In the genomic region with DNA sequence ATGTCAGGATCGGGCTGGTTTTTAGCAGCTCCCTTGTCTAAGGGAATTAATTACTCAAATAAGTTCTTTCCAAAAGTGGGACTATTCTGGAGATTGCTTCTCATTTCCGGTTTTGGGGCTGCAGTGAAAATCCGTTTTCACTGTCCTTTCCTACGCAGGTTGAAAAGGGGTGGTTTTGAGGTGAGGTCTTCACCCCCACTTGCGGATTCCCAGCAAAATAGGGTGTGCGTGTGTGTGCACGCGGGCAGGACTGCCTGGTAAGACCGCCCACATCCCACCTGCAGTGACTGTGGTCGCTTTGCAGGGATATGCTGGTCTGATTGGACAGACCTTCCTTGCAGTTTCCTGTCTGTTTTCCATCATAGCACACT, we compare ENCODE assay signal across 8 cellular contexts. TPM values are rescaled to one million over a fixed set of nuclear protein-coding genes. Genes with fewer than 3 reads are reported as not detected.
DNase-seq lines count a peak whose midpoint lies in the region; ATAC-seq and TF ChIP-seq lines count a peak whose summit lies in the region.

No MANE protein-coding gene starts in this region.

- H3K9me3 ChIP-seq in subcutaneous abdominal adipose tissue (ENCODE audit: control insufficient read depth in 5 of 5, low read length in 5 of 5), result no peaks in the 10 kb centered on the region

- H3K4me1 ChIP-seq in mesendoderm (ENCODE audit: control insufficient read depth, low read depth, low read length) (peaks cover 3% of the 10 kb centered on the region), subcutaneous abdominal adipose tissue (ENCODE audit: control insufficient read depth in 5 of 5, insufficient read depth in 5 of 5, low read length in 5 of 5) (peaks cover 1 to 30% (median 16%) of the 10 kb centered on the region in 5 donors)

- H3K36me3 ChIP-seq in mesendoderm (ENCODE audit: control insufficient read depth, insufficient read depth, low read length) (no peaks in the 10 kb centered on the region), subcutaneous abdominal adipose tissue (ENCODE audit: control insufficient read depth in 5 of 5, insufficient read depth in 5 of 5, low read length in 5 of 5) (no peaks in the 10 kb centered on the region)

- H3K27me3 Mint-ChIP-seq in T-cell, result no peaks in the 10 kb centered on the region

- CTCF ChIA-PET in T-cell (lab: Charles Lee), result interaction anchor here in 1 of 2 donors (1.7 to 1.8 kb wide), 2 partner anchors 15 to 400 kb away, joined by 5 to 6 read pairs; partner anchors contain the start of gene METTL21A

- no peaks in the 10 kb centered on the region for H3K9me3 Mint-ChIP-seq in T-cell

- no peaks in the 10 kb centered on the region for H3K79me2 ChIP-seq in mesendoderm (ENCODE audit: control insufficient read depth, insufficient read depth, low read length)

- WGBS in mesendoderm (ENCODE audit: extremely low coverage, insufficient coverage, low lambda C conversion rate), result no CpG with 5 or more reads among the region's 10 CpGs

- peak overlapping the region; percentile 74 to 98 for H3K27ac Mint-ChIP-seq in T-cell

- H3K4ac ChIP-seq in mesendoderm (ENCODE audit: low read depth, low read length), result no peak overlapping the region

- ATAC-seq in HG02840 (IDR thresholded peaks at IDR 0.05; ENCODE audit: low FRiP score, unreplicated experiment) (peak; percentile 7), T-cell (replicated peaks in 1 of 4) (peak; percentile 41 to 64 (median 44)), GM18870 (IDR thresholded peaks at IDR 0.05; ENCODE audit: unreplicated experiment) (no peak)

- peak overlapping the region; percentile 95 for H4K8ac ChIP-seq in mesendoderm (ENCODE audit: low read depth, low read length)

- H3K4me3 ChIP-seq in mesendoderm (ENCODE audit: low read length), result no peak overlapping the region
- H3K4me3 ChIP-seq in subcutaneous abdominal adipose tissue (ENCODE audit: low read depth in 1 of 5, low read length in 5 of 5), result peak overlapping the region; percentile 77 to 100 (median 98)

- H2BK5ac ChIP-seq in mesendoderm (ENCODE audit: low read length), result no peak overlapping the region

- no peak overlapping the region for H3K23ac ChIP-seq in mesendoderm (ENCODE audit: low read length)

- peak overlapping the region; percentile 97 for H4K5ac ChIP-seq in mesendoderm (ENCODE audit: low read length)

- peak overlapping the region; percentile 91 for H3K56ac ChIP-seq in mesendoderm (ENCODE audit: low read length)

- DNase-seq in GM13976 (ENCODE audit: low spot score) (peak; percentile 37), T-cell (peak in 32 of 34 experiments; percentile 2 to 58 (median 24)), mesendoderm (no peak), NCI-H1092 treated with DMSO at 0.1 percent for 48 hours (lab: John Stamatoyannopoulos, UW) (no peak)
- peak; percentile 14 for DNase-seq in central memory CD4-positive, alpha-beta T cell

- no peak overlapping the region for H2AK5ac ChIP-seq in mesendoderm (ENCODE audit: low read length)

- TF ChIP-seq CTCF in GM13976 (IDR thresholded peaks at IDR 0.05; ENCODE audit: borderline replicate concordance, control extremely low read depth, extremely low read depth, insufficient read depth, missing control alignments), result no peak

- H3K36me3 Mint-ChIP-seq in T-cell, result peaks cover 2% of the 10 kb centered on the region

- peak overlapping the region; percentile 73 for H3K9ac ChIP-seq in mesendoderm (ENCODE audit: low read length)
- peak overlapping the region; percentile 82 to 99 (median 95) for H3K9ac ChIP-seq in subcutaneous abdominal adipose tissue (ENCODE audit: low read length in 5 of 5)

- H2BK15ac ChIP-seq in mesendoderm (replicated peaks; ENCODE audit: low read depth), result no peak overlapping the region

- peak overlapping the region; percentile 33 for H3K4me2 ChIP-seq in mesendoderm (ENCODE audit: low read length)

- H3K79me1 ChIP-seq in mesendoderm (ENCODE audit: low read length), result no peaks in the 10 kb centered on the region

- no peak overlapping the region for H3K27ac ChIP-seq in mesendoderm (ENCODE audit: low read depth, low read length)
- H3K27ac ChIP-seq in subcutaneous abdominal adipose tissue (ENCODE audit: low read depth, low read length), result peak overlapping the region; percentile 86

- H3K27me3 ChIP-seq in mesendoderm (ENCODE audit: insufficient read depth, low read length, poor library complexity) (no peaks in the 10 kb centered on the region), subcutaneous abdominal adipose tissue (ENCODE audit: control insufficient read depth in 5 of 5, insufficient read depth in 4 of 5, low read length in 5 of 5) (no peaks in the 10 kb centered on the region)

- H3K18ac ChIP-seq in mesendoderm (ENCODE audit: low read length), result no peak overlapping the region

- peaks cover 26 to 42% (median 27%) of the 10 kb centered on the region in 3 donors for H3K4me1 Mint-ChIP-seq in T-cell

- POLR2A ChIA-PET in T-cell (lab: Charles Lee), result interaction anchor here in 1 of 2 donors (0.6 kb wide), 1 partner anchor 1565 kb away, joined by 5 read pairs; no protein-coding TSS in a partner anchor

- in situ Hi-C loops in GM13976 (cut with MboI; ENCODE audit: low sequenced_read_pairs, unreplicated experiment), result no loop called here

- no peak overlapping the region for H2BK120ac ChIP-seq in mesendoderm (ENCODE audit: low read depth, low read length)

- H3K4me3 Mint-ChIP-seq in T-cell, result peak overlapping the region; percentile 92 to 93 (median 93)

RNA-seq across cellular contexts. Expression of gene PLEKHM3, which starts 0.5 kb away (rescaled TPM):
- 10 to 100 TPM; 12.3 to 18.1 (median 13.9) TPM for total RNA-seq in T-cell
- 2.7 TPM for polyA plus RNA-seq in mesendoderm (2013, experiment 1 of 2)
- 2.5 TPM for polyA plus RNA-seq in mesendoderm (2013, experiment 2 of 2)

Comparison
In these comparisons a context has a peak if more than half of its experiments do, and no peak if none do; other contexts are left out.
1. DNase-seq: peak in GM13976 (single experiment), T-cell (32 of 34) and central memory CD4-positive, alpha-beta T cell (single experiment); none in mesendoderm (single experiment) and NCI-H1092 treated with DMSO at 0.1 percent for 48 hours (single experiment).